ENCODE assay signal across 8 cellular contexts in the genomic region with DNA sequence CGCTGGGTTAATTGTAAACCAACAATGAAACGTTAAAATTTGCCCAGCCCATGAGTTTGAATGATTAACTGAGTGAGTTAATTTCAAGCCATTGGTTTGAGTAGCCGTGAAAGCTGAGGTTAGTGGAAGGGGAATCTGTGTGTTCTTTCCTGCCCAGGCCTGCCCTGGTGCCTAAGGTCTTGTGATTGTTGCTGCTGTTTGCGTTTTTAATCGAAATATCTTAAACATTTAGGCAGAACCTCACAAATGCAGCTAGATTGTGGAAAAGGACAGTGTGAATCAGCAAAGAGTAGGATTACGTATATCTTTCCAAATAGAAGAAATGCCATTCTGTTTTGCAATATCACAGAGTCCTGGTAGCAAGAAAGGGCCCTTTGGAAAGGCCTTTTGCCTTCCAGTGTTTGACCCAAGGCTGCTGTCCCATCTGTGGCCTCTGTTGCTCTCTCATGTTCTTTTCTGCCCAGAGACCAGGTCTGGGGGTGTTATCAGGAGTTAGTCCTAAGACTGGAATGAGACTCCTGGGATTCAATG.
DNase-seq lines count a peak whose midpoint lies in the region; ATAC-seq and TF ChIP-seq lines count a peak whose summit lies in the region.

No MANE protein-coding gene starts in this region.

- intact Hi-C loops in naive thymus-derived CD4-positive, alpha-beta T cell (cut with micrococcal nuclease) = no loop called here
- intact Hi-C loops in lower leg skin (cut with DNase I; ENCODE audit: low total_unique reads) = no loop called here

- H3K9ac ChIP-seq in duodenal mucosa (ENCODE audit: low read depth in 1 of 2, low read length in 2 of 2) = no peak overlapping the region

- WGBS in lower leg skin, 2 donors = 44 to 52% methylated on average over 6 of the region's 6 CpGs

- H3K27me3 ChIP-seq in duodenal mucosa (ENCODE audit: control insufficient read depth in 1 of 2, insufficient read depth in 2 of 2, low read length in 2 of 2) = no peaks in the 10 kb centered on the region
- no peaks in the 10 kb centered on the region for H3K27me3 ChIP-seq in naive thymus-derived CD4-positive, alpha-beta T cell (ENCODE audit: control insufficient read depth in 2 of 2, insufficient read depth in 2 of 2, low read length in 2 of 2)

- peaks cover 12 to 21% of the 10 kb centered on the region in 2 donors for H3K4me1 ChIP-seq in duodenal mucosa (ENCODE audit: control insufficient read depth in 1 of 2, insufficient read depth in 2 of 2, low read length in 2 of 2)
- H3K4me1 ChIP-seq in naive thymus-derived CD4-positive, alpha-beta T cell (ENCODE audit: control insufficient read depth in 2 of 2, insufficient read depth in 2 of 2, low read length in 2 of 2) = no peaks in the 10 kb centered on the region

- H3K4me3 ChIP-seq in duodenal mucosa (ENCODE audit: low read depth in 1 of 2, low read length in 2 of 2) (no peak overlapping the region), lower leg skin (ENCODE audit: low read depth, poor library complexity, severe bottlenecking) (no peak overlapping the region)
- no peak overlapping the region for H3K4me3 ChIP-seq in naive thymus-derived CD4-positive, alpha-beta T cell (ENCODE audit: low read length)

- no peaks in the 10 kb centered on the region for H3K36me3 ChIP-seq in duodenal mucosa (ENCODE audit: control insufficient read depth in 1 of 2, insufficient read depth in 2 of 2, low read length in 2 of 2)
- H3K36me3 ChIP-seq in naive thymus-derived CD4-positive, alpha-beta T cell (ENCODE audit: control insufficient read depth in 2 of 3, insufficient read depth in 3 of 3, low read length in 3 of 3) = no peaks in the 10 kb centered on the region

- H3K9me3 Mint-ChIP-seq in progenitor cell of endocrine pancreas (ENCODE audit: low read depth) = peaks cover 7% of the 10 kb centered on the region
- peaks cover 0 to 5% (median 0%) of the 10 kb centered on the region in 11 donors for H3K9me3 Mint-ChIP-seq in naive thymus-derived CD4-positive, alpha-beta T cell

- H3K4me1 Mint-ChIP-seq in progenitor cell of endocrine pancreas (ENCODE audit: low read depth) = peaks cover 71% of the 10 kb centered on the region
- H3K4me1 Mint-ChIP-seq in naive thymus-derived CD4-positive, alpha-beta T cell = peaks cover 17 to 28% (median 20%) of the 10 kb centered on the region in 7 donors

- POLR2A ChIA-PET in naive thymus-derived CD4-positive, alpha-beta T cell (lab: Charles Lee) = no interaction called here

- H3K27ac ChIP-seq in duodenal mucosa (ENCODE audit: low read depth, low read length) = peak overlapping the region; percentile 11
- no peak overlapping the region for H3K27ac ChIP-seq in naive thymus-derived CD4-positive, alpha-beta T cell (ENCODE audit: low read depth, low read length)

- ATAC-seq in GM19043 (IDR thresholded peaks at IDR 0.05; ENCODE audit: low read depth, unreplicated experiment) (peak; percentile 71), HG03457 (IDR thresholded peaks at IDR 0.05; ENCODE audit: unreplicated experiment) (peak; percentile 52)
- ATAC-seq in naive thymus-derived CD4-positive, alpha-beta T cell = no peak

- peaks cover 11% of the 10 kb centered on the region for H3K36me3 Mint-ChIP-seq in progenitor cell of endocrine pancreas (ENCODE audit: insufficient read depth)
- H3K36me3 Mint-ChIP-seq in naive thymus-derived CD4-positive, alpha-beta T cell = peaks cover 3 to 27% (median 15%) of the 10 kb centered on the region in 5 donors

- peak overlapping the region; percentile 94 for H3K27ac Mint-ChIP-seq in progenitor cell of endocrine pancreas
- H3K27ac Mint-ChIP-seq in naive thymus-derived CD4-positive, alpha-beta T cell = no peak overlapping the region

- H3K4me3 Mint-ChIP-seq in progenitor cell of endocrine pancreas (ENCODE audit: low read depth) = peak overlapping the region; percentile 5
- H3K4me3 Mint-ChIP-seq in naive thymus-derived CD4-positive, alpha-beta T cell = no peak overlapping the region

- TF ChIP-seq CTCF in progenitor cell of endocrine pancreas (IDR thresholded peaks at IDR 0.05; ENCODE audit: unreplicated experiment) (no peak), lower leg skin (IDR thresholded peaks at IDR 0.05) (no peak)

- CTCF ChIA-PET in naive thymus-derived CD4-positive, alpha-beta T cell (lab: Charles Lee) = no interaction called here

- no peaks in the 10 kb centered on the region for H3K27me3 Mint-ChIP-seq in progenitor cell of endocrine pancreas
- no peaks in the 10 kb centered on the region for H3K27me3 Mint-ChIP-seq in naive thymus-derived CD4-positive, alpha-beta T cell

- no peak for DNase-seq in progenitor cell of endocrine pancreas (ENCODE audit: low spot score, unreplicated experiment)
- no peak for DNase-seq in C1 segment of cervical spinal cord (lab: John Stamatoyannopoulos, UW)
- DNase-seq in naive thymus-derived CD4-positive, alpha-beta T cell = no peak
- DNase-seq in lower leg skin (ENCODE audit: low spot score in 2 of 2) = no peak
- DNase-seq in NCI-H2029 (lab: John Stamatoyannopoulos, UW) = no peak

- TF ChIP-seq POLR2A in lower leg skin (IDR thresholded peaks at IDR 0.05) = no peak

- H3K9me3 ChIP-seq in duodenal mucosa (ENCODE audit: control insufficient read depth in 1 of 2, low read length in 2 of 2) = peaks cover 0 to 8% of the 10 kb centered on the region in 2 donors
- no peaks in the 10 kb centered on the region for H3K9me3 ChIP-seq in naive thymus-derived CD4-positive, alpha-beta T cell (ENCODE audit: control insufficient read depth in 2 of 3, low read length in 3 of 3)
